In the genomic region with DNA sequence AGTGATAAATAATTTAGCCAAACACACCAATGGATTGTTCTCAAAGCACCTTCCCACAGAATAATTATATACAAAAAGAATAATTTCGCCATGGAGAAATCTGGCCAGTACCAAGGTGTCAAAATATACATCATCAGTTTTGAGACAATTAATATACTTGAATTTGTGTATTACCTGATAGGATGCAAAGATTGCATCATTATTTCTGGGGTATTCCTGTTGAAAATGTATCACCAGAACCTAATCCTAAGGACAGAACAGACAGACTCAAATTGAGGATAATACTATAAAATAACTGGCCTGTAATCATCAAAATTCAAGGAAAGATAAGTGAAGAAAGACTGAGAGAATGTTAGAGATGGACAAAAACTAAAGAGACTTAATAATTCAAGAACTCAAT, we compare ENCODE assay signal across 30 cellular contexts.
"Had no signal": no experiment of that assay in that cellular context is flagged by ENCODE, and none has a peak within 500 bp of the region (broad histone marks: within the 10 kb centered on the region; RNA-seq: fewer than 3 reads in every experiment).

No MANE protein-coding gene starts in this region.

- H3K27me3 ChIP-seq: heart right ventricle, left lung, neural progenitor cell, neutrophil, sigmoid colon, spleen, suprapubic skin, tibial artery, upper lobe of right lung had no signal

- H3K36me3 ChIP-seq: heart right ventricle, left lung, neural progenitor cell, neutrophil, sigmoid colon, spleen, suprapubic skin, thoracic aorta, tibial artery, upper lobe of right lung had no signal

- DNase-seq: heart right ventricle; hippocampal formation; kidney glomerular epithelial cell; left colon; left lung; mesendoderm; naive B cell; natural killer cell; nephron progenitor cell; occipital lobe; right cardiac atrium; sigmoid colon; small intestine; spleen; stimulated activated CD4-positive, alpha-beta T cell treated with anti-CD3 and anti-CD28 coated beads, Interleukin-4, amount 100 ng/mL, for 24 hours; stimulated activated naive CD4-positive, alpha-beta T cell; tibial artery; trophoblast cell; upper lobe of right lung had no signal

- H3K9me3 Mint-ChIP-seq: mesothelial cell of epicardium; naive B cell; natural killer cell; nephron progenitor cell; neural progenitor cell; stimulated activated effector memory CD8-positive, alpha-beta T cell treated with anti-CD3 and anti-CD28 coated beads, Interleukin-12 subunit alpha, Interleukin-12 subunit beta, amount 100 ng/mL, for 72 hours; stimulated activated naive CD8-positive, alpha-beta T cell treated with anti-CD3 and anti-CD28 coated beads, Interleukin-15, Interleukin-2, amounts not matched to agents 100 ng/mL and 50 ng/mL, for 24 hours had no signal

- H3K9ac ChIP-seq: neural progenitor cell, parathyroid adenoma had no signal

- ATAC-seq: heart right ventricle; left colon; left lung; natural killer cell; right cardiac atrium; stimulated activated effector memory CD8-positive, alpha-beta T cell treated with anti-CD3 and anti-CD28 coated beads, Interleukin-12 subunit alpha, Interleukin-12 subunit beta, amount 100 ng/mL, for 72 hours; upper lobe of right lung had no signal

- H3K27ac ChIP-seq: heart right ventricle, left lung, neural progenitor cell, neutrophil, parathyroid adenoma, sigmoid colon, spleen, suprapubic skin, thoracic aorta, tibial artery, upper lobe of right lung had no signal

- H3K4me1 Mint-ChIP-seq: natural killer cell; stimulated activated effector memory CD8-positive, alpha-beta T cell treated with anti-CD3 and anti-CD28 coated beads, Interleukin-12 subunit alpha, Interleukin-12 subunit beta, amount 100 ng/mL, for 72 hours had no signal

- H3K4me1 ChIP-seq: parathyroid adenoma had no signal

- FAIRE-seq: keratinocyte, small intestine, urothelium cell line had no signal

- H3K27me3 Mint-ChIP-seq: naive B cell; stimulated activated naive CD8-positive, alpha-beta T cell treated with anti-CD3 and anti-CD28 coated beads, Interleukin-15, Interleukin-2, amounts not matched to agents 100 ng/mL and 50 ng/mL, for 24 hours had no signal

- H3K36me3 Mint-ChIP-seq: naive B cell; natural killer cell; neural progenitor cell; stimulated activated effector memory CD8-positive, alpha-beta T cell treated with anti-CD3 and anti-CD28 coated beads, Interleukin-12 subunit alpha, Interleukin-12 subunit beta, amount 100 ng/mL, for 72 hours had no signal

- H3K9me3 ChIP-seq: heart right ventricle, left lung, neutrophil, sigmoid colon, spleen, suprapubic skin, thoracic aorta, tibial artery, upper lobe of right lung had no signal

- H3K4me2 ChIP-seq: neural progenitor cell had no signal

- H2AFZ ChIP-seq: neural progenitor cell, parathyroid adenoma had no signal

- H3K27ac Mint-ChIP-seq: mesothelial cell of epicardium; naive B cell; natural killer cell; nephron progenitor cell; neural progenitor cell; stimulated activated effector memory CD8-positive, alpha-beta T cell treated with anti-CD3 and anti-CD28 coated beads, Interleukin-12 subunit alpha, Interleukin-12 subunit beta, amount 100 ng/mL, for 72 hours; stimulated activated naive CD8-positive, alpha-beta T cell treated with anti-CD3 and anti-CD28 coated beads, Interleukin-15, Interleukin-2, amounts not matched to agents 100 ng/mL and 50 ng/mL, for 24 hours had no signal

- H3K4me3 ChIP-seq: heart right ventricle, left lung, lung, neural progenitor cell, sigmoid colon, spleen, suprapubic skin, thoracic aorta, tibial artery, upper lobe of right lung had no signal

- H3K4me3 Mint-ChIP-seq: mesothelial cell of epicardium; naive B cell; natural killer cell; nephron progenitor cell; neural progenitor cell; stimulated activated effector memory CD8-positive, alpha-beta T cell treated with anti-CD3 and anti-CD28 coated beads, Interleukin-12 subunit alpha, Interleukin-12 subunit beta, amount 100 ng/mL, for 72 hours; stimulated activated naive CD8-positive, alpha-beta T cell treated with anti-CD3 and anti-CD28 coated beads, Interleukin-15, Interleukin-2, amounts not matched to agents 100 ng/mL and 50 ng/mL, for 24 hours had no signal
